Comparison of ENCODE assay signal across 9 cellular contexts in the genomic region with DNA sequence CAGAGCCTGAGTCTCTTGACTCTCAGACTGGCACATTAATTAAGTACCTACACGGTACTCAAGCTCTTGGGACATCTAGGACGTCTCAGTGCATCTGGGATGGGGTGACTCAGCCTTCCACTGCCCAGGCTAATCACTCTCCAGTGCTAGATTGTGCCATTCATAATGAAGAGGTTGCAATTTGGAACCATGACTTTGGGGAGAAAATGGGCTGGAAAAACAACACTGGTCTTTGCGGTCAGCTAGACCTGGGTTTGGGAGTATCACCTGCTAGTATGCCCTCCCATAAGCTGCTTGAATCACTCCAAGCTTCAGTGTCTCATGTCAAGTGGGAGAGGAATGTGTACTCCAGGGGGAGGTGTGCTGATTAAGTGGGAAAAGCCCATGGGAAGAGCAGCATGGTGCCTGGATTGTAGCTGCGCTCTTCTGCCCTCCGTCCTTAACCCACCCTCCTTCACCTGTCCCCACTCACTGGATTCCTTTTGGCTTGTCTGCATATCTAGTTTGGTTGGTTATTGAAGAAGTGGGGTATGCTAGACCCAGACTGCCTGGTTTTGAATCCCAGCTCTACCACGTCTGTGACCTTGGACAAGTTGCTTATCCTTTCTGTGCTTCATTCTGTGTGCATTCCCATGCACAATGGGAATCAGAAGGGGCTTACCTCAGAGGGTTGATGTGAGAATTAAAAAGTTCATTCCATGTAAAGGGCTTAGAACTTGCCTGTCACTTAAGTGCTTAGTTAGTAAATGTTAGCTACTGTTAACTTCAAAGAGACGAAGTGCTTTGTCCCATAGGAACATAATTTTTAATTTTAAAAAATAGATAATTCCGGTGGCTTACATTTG. TPM values are rescaled to one million over a fixed set of nuclear protein-coding genes. Genes with fewer than 3 reads are reported as not detected.
DNase-seq lines count a peak whose midpoint lies in the region; ATAC-seq and TF ChIP-seq lines count a peak whose summit lies in the region.
"Had no signal": no experiment of that assay in that cellular context is flagged by ENCODE, and none has a peak within 500 bp of the region (broad histone marks: within the 10 kb centered on the region; RNA-seq: fewer than 3 reads in every experiment).

No MANE protein-coding gene starts in this region.

- no peaks in the 10 kb centered on the region for H3K27me3 ChIP-seq in breast epithelium
- no peaks in the 10 kb centered on the region for H3K27me3 ChIP-seq in SJSA1 (replicated peaks)
- H3K27me3 ChIP-seq in upper lobe of left lung = peaks cover 0 to 9% (median 0%) of the 10 kb centered on the region in 4 donors
- H3K27me3 ChIP-seq: thyroid gland had no signal

- no peak for TF ChIP-seq CTCF in MCF 10A (IDR thresholded peaks at IDR 0.05; ENCODE audit: unreplicated experiment)
- no peak for TF ChIP-seq CTCF in breast epithelium (IDR thresholded peaks at IDR 0.05)
- TF ChIP-seq CTCF in foreskin fibroblast (IDR thresholded peaks at IDR 0.05; ENCODE audit: low read depth, low read length) = no peak
- TF ChIP-seq CTCF in upper lobe of left lung (IDR thresholded peaks at IDR 0.05) = no peak

- peaks cover 23% of the 10 kb centered on the region for H3K4me1 Mint-ChIP-seq in MCF 10A (ENCODE audit: insufficient read depth, unreplicated experiment)

- no peaks in the 10 kb centered on the region for H3K36me3 ChIP-seq in breast epithelium
- H3K36me3 ChIP-seq in SJSA1 = no peaks in the 10 kb centered on the region
- H3K36me3 ChIP-seq in upper lobe of left lung = no peaks in the 10 kb centered on the region
- H3K36me3 ChIP-seq: thyroid gland had no signal

- TF ChIP-seq POLR2A in breast epithelium (IDR thresholded peaks at IDR 0.05) (no peak), upper lobe of left lung (IDR thresholded peaks at IDR 0.05) (no peak)

- H3K4me3 Mint-ChIP-seq in MCF 10A (ENCODE audit: unreplicated experiment) = peak overlapping the region; percentile 12

- H3K27ac ChIP-seq in breast epithelium = no peak overlapping the region
- H3K27ac ChIP-seq in SJSA1 = peak overlapping the region; percentile 97
- H3K27ac ChIP-seq in upper lobe of left lung = peak overlapping the region; percentile 44 to 74 (median 66)
- H3K27ac ChIP-seq: thyroid gland had no signal

- POLR2A ChIA-PET in MCF 10A (lab: Yijun Ruan, JAX) = interaction anchor here (0.6 to 1.8 kb wide), 13 partner anchors 9 to 1962 kb away, joined by 3 to 9 read pairs (median 3); no protein-coding TSS in a partner anchor

- H3K27me3 Mint-ChIP-seq in MCF 10A (ENCODE audit: insufficient read depth, unreplicated experiment) = no peaks in the 10 kb centered on the region

- H3K4me3 ChIP-seq in breast epithelium = no peak overlapping the region
- peak overlapping the region; percentile 29 for H3K4me3 ChIP-seq in SJSA1
- peak overlapping the region; percentile 6 to 28 for H3K4me3 ChIP-seq in foreskin fibroblast (ENCODE audit: low read depth in 1 of 2, low read length in 2 of 2)
- peak overlapping the region in 2 of 4 donors; percentile 3 to 26 for H3K4me3 ChIP-seq in upper lobe of left lung
- H3K4me3 ChIP-seq: thyroid gland had no signal

- ATAC-seq in upper lobe of left lung (ENCODE audit: low FRiP score in 2 of 2) = no peak
- no peak for ATAC-seq in GM18909 (IDR thresholded peaks at IDR 0.05; ENCODE audit: poor library complexity, unreplicated experiment)

- BruUV-seq in MCF 10A (replicated peaks; lab: Mats Ljungman, UMichigan) = no TSS peak

- no peaks in the 10 kb centered on the region for H3K4me1 ChIP-seq in breast epithelium
- peaks cover 77% of the 10 kb centered on the region for H3K4me1 ChIP-seq in SJSA1 (replicated peaks)
- peaks cover 19 to 56% (median 33%) of the 10 kb centered on the region in 4 donors for H3K4me1 ChIP-seq in upper lobe of left lung

- H3K9me3 Mint-ChIP-seq in MCF 10A (ENCODE audit: unreplicated experiment) = no peaks in the 10 kb centered on the region

- H3K9me3 ChIP-seq in breast epithelium (no peaks in the 10 kb centered on the region), SJSA1 (replicated peaks) (no peaks in the 10 kb centered on the region), upper lobe of left lung (no peaks in the 10 kb centered on the region)
- H3K9me3 ChIP-seq: thyroid gland had no signal

- CTCF ChIA-PET in MCF 10A (lab: Yijun Ruan, JAX) = interaction anchor here (0.5 to 2.2 kb wide), 5 partner anchors 16 to 72 kb away, joined by 3 to 12 read pairs (median 4); no protein-coding TSS in a partner anchor

- 34 to 58% methylated on average over 8 of the region's 8 CpGs for WGBS in upper lobe of left lung, 2 donors

- no peaks in the 10 kb centered on the region for H3K36me3 Mint-ChIP-seq in MCF 10A (ENCODE audit: insufficient read depth, unreplicated experiment)

- peak in 1 of 4 donors; percentile 11 for TF ChIP-seq EP300 in upper lobe of left lung (IDR thresholded peaks at IDR 0.05)

- intact Hi-C loops in MCF 10A (cut with micrococcal nuclease) = no loop called here
- intact Hi-C loops in breast epithelium (cut with DNase I; ENCODE audit: low total_unique reads) = no loop called here

- DNase-seq in MCF 10A (ENCODE audit: unreplicated experiment) (peak; percentile 61), breast epithelium (ENCODE audit: low spot score in 2 of 2) (no peak), SJSA1 (ENCODE audit: low read depth in 1 of 2, low spot score in 2 of 2) (peak in 1 of 2 experiments; percentile 81), foreskin fibroblast (peak; percentile 73 to 81), upper lobe of left lung (peak in 1 of 2 donors; percentile 65), epidermal melanocyte (ENCODE audit: insufficient read length, low spot score) (no peak), NCI-H345 (lab: John Stamatoyannopoulos, UW) (no peak)
- DNase-seq: thyroid gland had no signal

- H3K27ac Mint-ChIP-seq in MCF 10A (ENCODE audit: low read depth, unreplicated experiment) = peak overlapping the region; percentile 68

RNA-seq across cellular contexts. Expression of a gene that starts 3.8 kb away (rescaled TPM):
- total RNA-seq in MCF 10A (2022) (1.2 and 2.2 TPM in 2 replicates), breast epithelium (1 to 10 TPM; 2.2 to 5.8 (median 4.9) TPM), upper lobe of left lung (10 to 100 TPM in 1 of 6 donors, 1 to 10 TPM in 5; 5.5 to 13.8 (median 7.0) TPM)
- total RNA-seq in SJSA1 (2014; rRNA removed; shearing (Covaris generic)) = 14.4 and 17.1 TPM in 2 replicates

RNA-seq across cellular contexts. Expression of a gene that starts 44.8 kb away (rescaled TPM):
- total RNA-seq in MCF 10A (2022) = 592 and 646 TPM in 2 replicates
- 100 to 1,000 TPM; 168 to 324 (median 282) TPM for total RNA-seq in breast epithelium
- total RNA-seq in SJSA1 (2014; rRNA removed; shearing (Covaris generic)) = 327 and 364 TPM in 2 replicates
- 100 to 1,000 TPM; 192 to 416 (median 314) TPM for total RNA-seq in upper lobe of left lung

RNA-seq across cellular contexts. Expression of a gene that starts 45.8 kb away (rescaled TPM):
- total RNA-seq in MCF 10A (2022) = 137 and 171 TPM in 2 replicates
- 10 to 100 TPM; 88.0 to 98.3 (median 96.0) TPM for total RNA-seq in breast epithelium
- 231 and 246 TPM in 2 replicates for total RNA-seq in SJSA1 (2014; rRNA removed; shearing (Covaris generic))
- total RNA-seq in upper lobe of left lung = 100 to 1,000 TPM in 2 of 6 donors, 10 to 100 TPM in 4; 59.0 to 116 (median 89.8) TPM

Comparison
In these comparisons a context has a peak if more than half of its experiments do, and no peak if none do; other contexts are left out.
1. DNase-seq: peak in MCF 10A (single experiment) and foreskin fibroblast (2 of 2); none in breast epithelium (0 of 2), epidermal melanocyte (single experiment) and NCI-H345 (single experiment).
2. H3K27ac ChIP-seq: peak in SJSA1 (single experiment) and upper lobe of left lung (4 of 4); none in breast epithelium (0 of 2).
3. H3K4me3 ChIP-seq: peak in SJSA1 (single experiment) and foreskin fibroblast (2 of 2); none in breast epithelium (0 of 3).